1 cellular context compared by ENCODE assay signal in genomic region chr16:85384831-85385462, GRCh38.
TF ChIP-seq lines count a peak whose summit lies in the region.

No MANE protein-coding gene starts in this region.

TF ChIP-seq in GM12878, 131 proteins besides CTCF, POLR2A, EP300 and RAD21 (continued from another document):
- TF ChIP-seq, protein P1, sequence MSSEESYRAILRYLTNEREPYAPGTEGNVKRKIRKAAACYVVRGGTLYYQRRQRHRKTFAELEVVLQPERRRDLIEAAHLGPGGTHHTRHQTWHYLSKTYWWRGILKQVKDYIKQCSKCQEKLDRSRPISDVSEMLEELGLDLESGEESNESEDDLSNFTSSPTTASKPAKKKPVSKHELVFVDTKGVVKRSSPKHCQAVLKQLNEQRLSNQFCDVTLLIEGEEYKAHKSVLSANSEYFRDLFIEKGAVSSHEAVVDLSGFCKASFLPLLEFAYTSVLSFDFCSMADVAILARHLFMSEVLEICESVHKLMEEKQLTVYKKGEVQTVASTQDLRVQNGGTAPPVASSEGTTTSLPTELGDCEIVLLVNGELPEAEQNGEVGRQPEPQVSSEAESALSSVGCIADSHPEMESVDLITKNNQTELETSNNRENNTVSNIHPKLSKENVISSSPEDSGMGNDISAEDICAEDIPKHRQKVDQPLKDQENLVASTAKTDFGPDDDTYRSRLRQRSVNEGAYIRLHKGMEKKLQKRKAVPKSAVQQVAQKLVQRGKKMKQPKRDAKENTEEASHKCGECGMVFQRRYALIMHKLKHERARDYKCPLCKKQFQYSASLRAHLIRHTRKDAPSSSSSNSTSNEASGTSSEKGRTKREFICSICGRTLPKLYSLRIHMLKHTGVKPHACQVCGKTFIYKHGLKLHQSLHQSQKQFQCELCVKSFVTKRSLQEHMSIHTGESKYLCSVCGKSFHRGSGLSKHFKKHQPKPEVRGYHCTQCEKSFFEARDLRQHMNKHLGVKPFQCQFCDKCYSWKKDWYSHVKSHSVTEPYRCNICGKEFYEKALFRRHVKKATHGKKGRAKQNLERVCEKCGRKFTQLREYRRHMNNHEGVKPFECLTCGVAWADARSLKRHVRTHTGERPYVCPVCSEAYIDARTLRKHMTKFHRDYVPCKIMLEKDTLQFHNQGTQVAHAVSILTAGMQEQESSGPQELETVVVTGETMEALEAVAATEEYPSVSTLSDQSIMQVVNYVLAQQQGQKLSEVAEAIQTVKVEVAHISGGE (CRISPR knock-in tag; IDR thresholded peaks at IDR 0.05), result no peak
- TF ChIP-seq CHD1 (IDR thresholded peaks at IDR 0.05; ENCODE audit: low read depth, low read length), result no peak
- TF ChIP-seq SUZ12 (IDR thresholded peaks at IDR 0.05; ENCODE audit: unreplicated experiment), result no peak
- TF ChIP-seq IRF3 (IDR thresholded peaks at IDR 0.05), result no peak
- TF ChIP-seq, protein P2, sequence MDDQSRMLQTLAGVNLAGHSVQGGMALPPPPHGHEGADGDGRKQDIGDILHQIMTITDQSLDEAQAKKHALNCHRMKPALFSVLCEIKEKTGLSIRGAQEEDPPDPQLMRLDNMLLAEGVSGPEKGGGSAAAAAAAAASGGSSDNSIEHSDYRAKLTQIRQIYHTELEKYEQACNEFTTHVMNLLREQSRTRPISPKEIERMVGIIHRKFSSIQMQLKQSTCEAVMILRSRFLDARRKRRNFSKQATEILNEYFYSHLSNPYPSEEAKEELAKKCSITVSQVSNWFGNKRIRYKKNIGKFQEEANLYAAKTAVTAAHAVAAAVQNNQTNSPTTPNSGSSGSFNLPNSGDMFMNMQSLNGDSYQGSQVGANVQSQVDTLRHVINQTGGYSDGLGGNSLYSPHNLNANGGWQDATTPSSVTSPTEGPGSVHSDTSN (IDR thresholded peaks at IDR 0.05; ENCODE audit: insufficient replicate concordance, low read depth, low read length), result no peak
- TF ChIP-seq, protein P3, sequence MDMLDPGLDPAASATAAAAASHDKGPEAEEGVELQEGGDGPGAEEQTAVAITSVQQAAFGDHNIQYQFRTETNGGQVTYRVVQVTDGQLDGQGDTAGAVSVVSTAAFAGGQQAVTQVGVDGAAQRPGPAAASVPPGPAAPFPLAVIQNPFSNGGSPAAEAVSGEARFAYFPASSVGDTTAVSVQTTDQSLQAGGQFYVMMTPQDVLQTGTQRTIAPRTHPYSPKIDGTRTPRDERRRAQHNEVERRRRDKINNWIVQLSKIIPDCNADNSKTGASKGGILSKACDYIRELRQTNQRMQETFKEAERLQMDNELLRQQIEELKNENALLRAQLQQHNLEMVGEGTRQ (IDR thresholded peaks at IDR 0.05; ENCODE audit: borderline replicate concordance, low read depth, low read length), result no peak
- no peak for TF ChIP-seq KAT2A (conservative IDR thresholded peaks at IDR 0.05; ENCODE audit: control insufficient read depth, low read depth, low read length)
- TF ChIP-seq, protein P4, sequence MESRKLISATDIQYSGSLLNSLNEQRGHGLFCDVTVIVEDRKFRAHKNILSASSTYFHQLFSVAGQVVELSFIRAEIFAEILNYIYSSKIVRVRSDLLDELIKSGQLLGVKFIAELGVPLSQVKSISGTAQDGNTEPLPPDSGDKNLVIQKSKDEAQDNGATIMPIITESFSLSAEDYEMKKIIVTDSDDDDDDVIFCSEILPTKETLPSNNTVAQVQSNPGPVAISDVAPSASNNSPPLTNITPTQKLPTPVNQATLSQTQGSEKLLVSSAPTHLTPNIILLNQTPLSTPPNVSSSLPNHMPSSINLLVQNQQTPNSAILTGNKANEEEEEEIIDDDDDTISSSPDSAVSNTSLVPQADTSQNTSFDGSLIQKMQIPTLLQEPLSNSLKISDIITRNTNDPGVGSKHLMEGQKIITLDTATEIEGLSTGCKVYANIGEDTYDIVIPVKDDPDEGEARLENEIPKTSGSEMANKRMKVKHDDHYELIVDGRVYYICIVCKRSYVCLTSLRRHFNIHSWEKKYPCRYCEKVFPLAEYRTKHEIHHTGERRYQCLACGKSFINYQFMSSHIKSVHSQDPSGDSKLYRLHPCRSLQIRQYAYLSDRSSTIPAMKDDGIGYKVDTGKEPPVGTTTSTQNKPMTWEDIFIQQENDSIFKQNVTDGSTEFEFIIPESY (IDR thresholded peaks at IDR 0.05), result no peak
- TF ChIP-seq PAX5 (IDR thresholded peaks at IDR 0.05; ENCODE audit: borderline replicate concordance, low read depth, low read length), result no peak
- no peak for TF ChIP-seq NFIC (IDR thresholded peaks at IDR 0.05; ENCODE audit: low read depth, low read length)
- no peak for TF ChIP-seq CBX5 (IDR thresholded peaks at IDR 0.05; ENCODE audit: low read depth)
- TF ChIP-seq FOS (IDR thresholded peaks at IDR 0.05; ENCODE audit: borderline replicate concordance, extremely low read depth, insufficient read length), result no peak
- TF ChIP-seq, protein P5, sequence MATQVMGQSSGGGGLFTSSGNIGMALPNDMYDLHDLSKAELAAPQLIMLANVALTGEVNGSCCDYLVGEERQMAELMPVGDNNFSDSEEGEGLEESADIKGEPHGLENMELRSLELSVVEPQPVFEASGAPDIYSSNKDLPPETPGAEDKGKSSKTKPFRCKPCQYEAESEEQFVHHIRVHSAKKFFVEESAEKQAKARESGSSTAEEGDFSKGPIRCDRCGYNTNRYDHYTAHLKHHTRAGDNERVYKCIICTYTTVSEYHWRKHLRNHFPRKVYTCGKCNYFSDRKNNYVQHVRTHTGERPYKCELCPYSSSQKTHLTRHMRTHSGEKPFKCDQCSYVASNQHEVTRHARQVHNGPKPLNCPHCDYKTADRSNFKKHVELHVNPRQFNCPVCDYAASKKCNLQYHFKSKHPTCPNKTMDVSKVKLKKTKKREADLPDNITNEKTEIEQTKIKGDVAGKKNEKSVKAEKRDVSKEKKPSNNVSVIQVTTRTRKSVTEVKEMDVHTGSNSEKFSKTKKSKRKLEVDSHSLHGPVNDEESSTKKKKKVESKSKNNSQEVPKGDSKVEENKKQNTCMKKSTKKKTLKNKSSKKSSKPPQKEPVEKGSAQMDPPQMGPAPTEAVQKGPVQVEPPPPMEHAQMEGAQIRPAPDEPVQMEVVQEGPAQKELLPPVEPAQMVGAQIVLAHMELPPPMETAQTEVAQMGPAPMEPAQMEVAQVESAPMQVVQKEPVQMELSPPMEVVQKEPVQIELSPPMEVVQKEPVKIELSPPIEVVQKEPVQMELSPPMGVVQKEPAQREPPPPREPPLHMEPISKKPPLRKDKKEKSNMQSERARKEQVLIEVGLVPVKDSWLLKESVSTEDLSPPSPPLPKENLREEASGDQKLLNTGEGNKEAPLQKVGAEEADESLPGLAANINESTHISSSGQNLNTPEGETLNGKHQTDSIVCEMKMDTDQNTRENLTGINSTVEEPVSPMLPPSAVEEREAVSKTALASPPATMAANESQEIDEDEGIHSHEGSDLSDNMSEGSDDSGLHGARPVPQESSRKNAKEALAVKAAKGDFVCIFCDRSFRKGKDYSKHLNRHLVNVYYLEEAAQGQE (IDR thresholded peaks at IDR 0.05; ENCODE audit: low read depth, low read length), result no peak
- TF ChIP-seq ZNF217 (IDR thresholded peaks at IDR 0.05), result no peak
